Comparison of ENCODE assay signal across 26 cellular contexts in the genomic region with DNA sequence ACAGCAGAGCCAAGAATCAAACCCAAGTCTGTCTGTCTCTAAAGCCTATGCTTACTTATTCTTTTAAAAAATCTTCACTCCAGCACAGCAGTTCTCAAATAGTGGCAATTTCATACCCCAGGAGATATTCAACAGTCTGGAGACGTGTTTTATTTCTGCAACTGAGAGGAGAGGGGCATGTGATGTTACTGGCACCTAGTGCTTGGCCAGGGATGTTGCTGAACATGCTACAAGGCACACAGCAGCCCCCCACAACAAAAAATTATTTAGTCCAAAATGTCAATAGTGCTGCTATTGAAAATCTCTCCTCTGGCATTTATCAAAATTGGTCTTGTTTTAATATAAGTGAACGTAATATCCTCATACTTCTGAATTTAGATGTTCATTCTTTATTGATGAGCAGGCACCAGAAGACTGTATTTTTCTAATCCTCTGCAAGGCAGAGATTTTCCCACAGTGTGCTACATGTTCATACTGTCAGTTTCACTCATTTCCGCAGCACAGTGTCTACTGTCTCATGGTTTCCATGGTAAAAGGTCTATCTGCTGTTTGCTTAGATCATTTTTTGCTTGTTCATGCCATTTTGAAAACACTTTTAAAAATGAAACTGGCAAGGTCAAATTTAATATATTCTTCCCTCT.
"Had no signal": no experiment of that assay in that cellular context is flagged by ENCODE, and none has a peak within 500 bp of the region (broad histone marks: within the 10 kb centered on the region; RNA-seq: fewer than 3 reads in every experiment).

No MANE protein-coding gene starts in this region.

- H3K4me3 Mint-ChIP-seq: activated B cell treated with CpG ODN at 0.5 μM for 24 hours; activated CD4-positive, alpha-beta T cell treated with anti-CD3 and anti-CD28 coated beads, Interleukin-2, amount 10 ng/mL, durations not matched to agents 7 days and 5 days; activated T-cell treated with anti-CD3 and anti-CD28 coated beads, Interleukin-2, amount 50 U/mL, for 72 hours; mesothelial cell of epicardium had no signal

- H3K27me3 ChIP-seq: body of pancreas, gastroesophageal sphincter, pancreas, right atrium auricular region, transverse colon, vagina had no signal

- H3K27me3 Mint-ChIP-seq: activated B cell treated with CpG ODN at 0.5 μM for 24 hours; activated CD4-positive, alpha-beta T cell treated with anti-CD3 and anti-CD28 coated beads, Interleukin-2, amount 10 ng/mL, durations not matched to agents 7 days and 5 days had no signal

- DNase-seq: activated B cell treated with CpG ODN at 0.5 μM for 24 hours; activated CD4-positive, alpha-beta T cell treated with anti-CD3 and anti-CD28 coated beads, Interleukin-2, amount 10 ng/mL, durations not matched to agents 7 days and 5 days; activated CD8-positive, alpha-beta memory T cell treated with anti-CD3 and anti-CD28 coated beads, Interleukin-2, amount 50 U/mL, for 48 hours; activated gamma-delta T cell; activated T-cell treated with anti-CD3 and anti-CD28 coated beads, Interleukin-2, amount 50 U/mL, for 72 hours; amniotic stem cell; body of pancreas; caudate nucleus; effector CD4-positive, alpha-beta T cell; heart right ventricle; left colon; pancreas; stimulated activated CD4-positive, alpha-beta T cell treated with anti-CD3 and anti-CD28 coated beads, Interleukin-15, amount 100 ng/mL, for 24 hours; stimulated activated CD4-positive, alpha-beta T cell treated with anti-CD3 and anti-CD28 coated beads, Interleukin-4, amount 100 ng/mL, for 4 hours; stimulated activated CD8-positive, alpha-beta memory T cell treated with anti-CD3 and anti-CD28 coated beads, Interleukin-4, amount 100 ng/mL, for 48 hours; stimulated activated naive CD4-positive, alpha-beta T cell treated with Interleukin-2 at 50 U/mL for 16 hours; T-helper 2 cell; transverse colon had no signal

- H3K4me1 Mint-ChIP-seq: activated B cell treated with CpG ODN at 0.5 μM for 24 hours; activated CD4-positive, alpha-beta T cell treated with anti-CD3 and anti-CD28 coated beads, Interleukin-2, amount 10 ng/mL, durations not matched to agents 7 days and 5 days; mesothelial cell of epicardium had no signal

- H3K36me3 Mint-ChIP-seq: activated naive CD4-positive, alpha-beta T cell treated with anti-CD3 and anti-CD28 coated beads, Interleukin-2, amount 50 U/mL, for 72 hours; mesothelial cell of epicardium had no signal

- H3K4me1 ChIP-seq: body of pancreas, heart right ventricle, pancreas, right atrium auricular region, transverse colon, vagina had no signal

- H3K9me3 Mint-ChIP-seq: activated B cell treated with CpG ODN at 0.5 μM for 24 hours; activated CD4-positive, alpha-beta T cell treated with anti-CD3 and anti-CD28 coated beads, Interleukin-2, amount 10 ng/mL, durations not matched to agents 7 days and 5 days; mesothelial cell of epicardium had no signal

- FAIRE-seq: pancreas, TTC549 had no signal

- H3K27ac Mint-ChIP-seq: activated B cell treated with CpG ODN at 0.5 μM for 24 hours; activated CD4-positive, alpha-beta T cell treated with anti-CD3 and anti-CD28 coated beads, Interleukin-2, amount 10 ng/mL, durations not matched to agents 7 days and 5 days; activated naive CD4-positive, alpha-beta T cell treated with anti-CD3 and anti-CD28 coated beads, Interleukin-2, amount 50 U/mL, for 72 hours; activated T-cell treated with anti-CD3 and anti-CD28 coated beads, Interleukin-2, amount 50 U/mL, for 72 hours; mesothelial cell of epicardium had no signal

- H3K27ac ChIP-seq: body of pancreas, coronary artery, gastroesophageal sphincter, heart right ventricle, pancreas, right atrium auricular region, skin epidermis, transverse colon, vagina had no signal

- H3K9me3 ChIP-seq: body of pancreas, gastroesophageal sphincter, heart right ventricle, pancreas, transverse colon, vagina had no signal
